23 cellular contexts compared by ENCODE assay signal in genomic region chr3:181757694-181758306, GRCh38. TPM values are rescaled to one million over a fixed set of nuclear protein-coding genes. Genes with fewer than 3 reads are reported as not detected.
A peak's percentile ranks its signal among the peaks of the same experiment; 100 is the strongest.
DNase-seq lines count a peak whose midpoint lies in the region; ATAC-seq and TF ChIP-seq lines count a peak whose summit lies in the region.
"Had no signal": no experiment of that assay in that cellular context is flagged by ENCODE, and none has a peak within 500 bp of the region (broad histone marks: within the 10 kb centered on the region; RNA-seq: fewer than 3 reads in every experiment).

No MANE protein-coding gene starts in this region.

- peaks cover 0 to 2% (median 0%) of the 10 kb centered on the region in 5 experiments for H3K9me3 Mint-ChIP-seq in brain
- H3K9me3 Mint-ChIP-seq: activated naive CD8-positive, alpha-beta T cell treated with anti-CD3 and anti-CD28 coated beads, Interleukin-2, amount 10 ng/mL, durations not matched to agents 7 days and 5 days; activated T-helper 17 cell treated with anti-CD3 and anti-CD28 coated beads, Interleukin-2, amount 50 U/mL, for 72 hours had no signal

- DNase-seq in NCI-H510A treated with DMSO at 0.1 percent for 48 hours (lab: John Stamatoyannopoulos, UW) (peak; percentile 36), NCI-H510A (lab: John Stamatoyannopoulos, UW) (no peak), NCI-H69 (lab: John Stamatoyannopoulos, UW) (peak; percentile 95), renal cortical epithelial cell (ENCODE audit: low read depth) (peak; percentile 16), NCI-H128 (lab: John Stamatoyannopoulos, UW; ENCODE audit: unreplicated experiment) (no peak)
- DNase-seq: ACHN; activated CD4-positive, alpha-beta T cell treated with anti-CD3 and anti-CD28 coated beads for 48 hours; activated naive CD8-positive, alpha-beta T cell treated with anti-CD3 and anti-CD28 coated beads, Interleukin-2, amount 10 ng/mL, durations not matched to agents 7 days and 5 days; body of pancreas; left lung; midbrain; MV-4-11; OCI-M1; Right ventricle myocardium superior; small intestine; stimulated activated CD4-positive, alpha-beta T cell treated with anti-CD3 and anti-CD28 coated beads, Interleukin-4, amount 100 ng/mL, for 1 hour; stimulated activated naive CD8-positive, alpha-beta T cell treated with anti-CD3 and anti-CD28 coated beads, Interleukin-15, Interleukin-2, amounts not matched to agents 100 U/mL and 50 U/mL, for 24 hours; thyroid gland had no signal

- H3K36me3 Mint-ChIP-seq in brain, result no peaks in the 10 kb centered on the region
- H3K36me3 Mint-ChIP-seq: activated naive CD8-positive, alpha-beta T cell treated with anti-CD3 and anti-CD28 coated beads, Interleukin-2, amount 10 ng/mL, durations not matched to agents 7 days and 5 days had no signal

- peak overlapping the region; percentile 49 to 87 (median 79) for H3K4me3 Mint-ChIP-seq in brain
- H3K4me3 Mint-ChIP-seq: activated naive CD8-positive, alpha-beta T cell treated with anti-CD3 and anti-CD28 coated beads, Interleukin-2, amount 10 ng/mL, durations not matched to agents 7 days and 5 days; activated T-helper 17 cell treated with anti-CD3 and anti-CD28 coated beads, Interleukin-2, amount 50 U/mL, for 72 hours had no signal

- peaks cover 66% of the 10 kb centered on the region for H3K4me1 Mint-ChIP-seq in brain
- H3K4me1 Mint-ChIP-seq: activated naive CD8-positive, alpha-beta T cell treated with anti-CD3 and anti-CD28 coated beads, Interleukin-2, amount 10 ng/mL, durations not matched to agents 7 days and 5 days; activated T-helper 17 cell treated with anti-CD3 and anti-CD28 coated beads, Interleukin-2, amount 50 U/mL, for 72 hours had no signal

- ATAC-seq in GM21515 (IDR thresholded peaks at IDR 0.05; ENCODE audit: unreplicated experiment) (no peak), GM21447 (IDR thresholded peaks at IDR 0.05; ENCODE audit: unreplicated experiment) (no peak)
- ATAC-seq: activated T-helper 17 cell treated with anti-CD3 and anti-CD28 coated beads, Interleukin-2, amount 50 U/mL, for 72 hours; body of pancreas; left lung; stimulated activated naive CD8-positive, alpha-beta T cell treated with anti-CD3 and anti-CD28 coated beads, Interleukin-15, Interleukin-2, amounts not matched to agents 100 U/mL and 50 U/mL, for 24 hours had no signal

- peak overlapping the region; percentile 61 to 96 (median 87) for H3K27ac Mint-ChIP-seq in brain
- H3K27ac Mint-ChIP-seq: activated naive CD8-positive, alpha-beta T cell treated with anti-CD3 and anti-CD28 coated beads, Interleukin-2, amount 10 ng/mL, durations not matched to agents 7 days and 5 days; activated T-helper 17 cell treated with anti-CD3 and anti-CD28 coated beads, Interleukin-2, amount 50 U/mL, for 72 hours had no signal

- H3K27me3 Mint-ChIP-seq in brain, result peaks cover 2% of the 10 kb centered on the region

- TF ChIP-seq CTCF in brain (conservative IDR thresholded peaks at IDR 0.05), result no peak

RNA-seq across cellular contexts. Expression of gene SOX2, which starts 46.1 kb away (rescaled TPM):
- 120 TPM for polyA plus RNA-seq in brain (ENCODE audit: insufficient read depth, low read depth, low replicate concordance)
- total RNA-seq in renal cortical epithelial cell, result under 0.01 and 0.05 TPM in 2 replicates
- total RNA-seq: activated naive CD8-positive, alpha-beta T cell treated with anti-CD3 and anti-CD28 coated beads, Interleukin-2, amount 10 ng/mL, durations not matched to agents 7 days and 5 days; pulmonary artery endothelial cell had no signal

Comparison
In these comparisons a context has a peak if more than half of its experiments do, and no peak if none do; other contexts are left out.
1. DNase-seq: peak in NCI-H510A treated with DMSO at 0.1 percent for 48 hours (single experiment), NCI-H69 (single experiment) and renal cortical epithelial cell (single experiment); none in NCI-H510A (single experiment) and NCI-H128 (single experiment).